In genomic region chr20:59850018-59850641, GRCh38 we compare ENCODE assay signal across 8 cellular contexts.
A peak's percentile ranks its signal among the peaks of the same experiment; 100 is the strongest.
DNase-seq lines count a peak whose midpoint lies in the region; ATAC-seq and TF ChIP-seq lines count a peak whose summit lies in the region.

No MANE protein-coding gene starts in this region.

- 65 to 76% (median 68%) methylated on average over 7 of the region's 7 CpGs for WGBS in stomach, 5 donors

- no peaks in the 10 kb centered on the region for H3K36me3 ChIP-seq in DND-41 (ENCODE audit: insufficient read depth, low read length)
- H3K36me3 ChIP-seq in RWPE2 (ENCODE audit: low read depth) = peaks cover 43% of the 10 kb centered on the region
- no peaks in the 10 kb centered on the region for H3K36me3 ChIP-seq in stomach

- H3K79me2 ChIP-seq in DND-41 (ENCODE audit: insufficient read depth, low read length) = no peaks in the 10 kb centered on the region

- no peak overlapping the region for H2AFZ ChIP-seq in DND-41 (ENCODE audit: low read depth, low read length)

- intact Hi-C loops in stomach (cut with DNase I; ENCODE audit: low total_unique reads) = no loop called here

- H3K4me3 ChIP-seq in DND-41 (ENCODE audit: low read depth in 1 of 2, low read length in 2 of 2) = no peak overlapping the region
- H3K4me3 ChIP-seq in RWPE2 (ENCODE audit: severe bottlenecking) = no peak overlapping the region
- H3K4me3 ChIP-seq in foreskin fibroblast (ENCODE audit: low read depth in 1 of 2, low read length in 2 of 2) = no peak overlapping the region
- no peak overlapping the region for H3K4me3 ChIP-seq in stomach

- peak; percentile 66; the same call in 2 of the 3 replicates for ATAC-seq in DND-41 (ENCODE audit: insufficient read depth, low read depth)
- 0 out of 3 replicates have a peak, but pooled peaks have one; percentile 15 for ATAC-seq in RWPE2 (ENCODE audit: low read depth)
- no peak for ATAC-seq in GM21390 (IDR thresholded peaks at IDR 0.05; ENCODE audit: unreplicated experiment)

- no peak overlapping the region for H3K4me2 ChIP-seq in DND-41 (ENCODE audit: insufficient read depth, low read length)

- no peak for TF ChIP-seq POLR2A in stomach (IDR thresholded peaks at IDR 0.05)

- H3K4me1 ChIP-seq in DND-41 (ENCODE audit: insufficient read depth, low read length) (no peaks in the 10 kb centered on the region), RWPE2 (ENCODE audit: insufficient read depth, poor library complexity, severe bottlenecking) (peaks cover 16% of the 10 kb centered on the region), stomach (no peaks in the 10 kb centered on the region)

- no peak overlapping the region for H3K9ac ChIP-seq in DND-41 (ENCODE audit: low read depth, low read length)

- H3K27ac ChIP-seq in DND-41 (ENCODE audit: low read length) (no peak overlapping the region), RWPE2 (ENCODE audit: poor library complexity, severe bottlenecking) (no peak overlapping the region), stomach (no peak overlapping the region)

- in situ Hi-C loops in KBM-7 (cut with MboI; ENCODE audit: low pct_unique_long_range_greater_than_20kb, low sequenced_read_pairs) = no loop called here

- H3K9me3 ChIP-seq in DND-41 (ENCODE audit: insufficient read depth, low read length, severe bottlenecking) (no peaks in the 10 kb centered on the region), RWPE2 (ENCODE audit: severe bottlenecking) (no peaks in the 10 kb centered on the region), stomach (no peaks in the 10 kb centered on the region)

- H3K27me3 ChIP-seq in DND-41 (ENCODE audit: insufficient read depth, low read length, poor library complexity) (peaks cover 30% of the 10 kb centered on the region), RWPE2 (ENCODE audit: insufficient read depth, poor library complexity, severe bottlenecking) (no peaks in the 10 kb centered on the region), stomach (no peaks in the 10 kb centered on the region)

- TF ChIP-seq CTCF in DND-41 (IDR thresholded peaks at IDR 0.05; ENCODE audit: borderline replicate concordance, extremely low read depth, low read length, poor library complexity, severe bottlenecking) (peak; percentile 76), RWPE2 (IDR thresholded peaks at IDR 0.05; ENCODE audit: poor library complexity, severe bottlenecking) (peak; percentile 100), foreskin fibroblast (IDR thresholded peaks at IDR 0.05; ENCODE audit: low read depth, low read length) (peak; percentile 35), stomach (IDR thresholded peaks at IDR 0.05) (peak in 5 of 7 experiments; percentile 22 to 80 (median 71))

- DNase-seq in DND-41 = no peak
- peak; percentile 52 for DNase-seq in KBM-7
- DNase-seq in RWPE2 (ENCODE audit: low spot score) = no peak
- DNase-seq in foreskin fibroblast = peak; percentile 12 to 54
- DNase-seq in stomach = no peak
- DNase-seq in GM19240 (ENCODE audit: insufficient read length, low spot score) = no peak
- DNase-seq in activated T-cell treated with anti-CD3 and anti-CD28 coated beads, Interleukin-2, amount 50 U/mL, for 48 hours = no peak

- no peak for TF ChIP-seq EP300 in stomach (IDR thresholded peaks at IDR 0.05)

- H4K20me1 ChIP-seq in DND-41 (ENCODE audit: insufficient read depth, low read length) = no peaks in the 10 kb centered on the region

Comparison
In these comparisons a context has a peak if more than half of its experiments do, and no peak if none do; other contexts are left out.
1. DNase-seq: peak in KBM-7 (single experiment) and foreskin fibroblast (2 of 2); none in DND-41 (single experiment), RWPE2 (single experiment), stomach (single experiment), GM19240 (single experiment) and activated T-cell treated with anti-CD3 and anti-CD28 coated beads, Interleukin-2, amount 50 U/mL, for 48 hours (0 of 2).
2. CTCF ChIP-seq: peak in every context shown above with its lines; median percentile 100 in RWPE2; 76 in DND-41; 71 in stomach; 35 in foreskin fibroblast.